ENCODE assay signal across 8 cellular contexts in genomic region chr11:40293655-40294342, GRCh38.
A peak's percentile ranks its signal among the peaks of the same experiment; 100 is the strongest.
DNase-seq lines count a peak whose midpoint lies in the region; ATAC-seq and TF ChIP-seq lines count a peak whose summit lies in the region.

No MANE protein-coding gene starts in this region.

- H3K4me3 ChIP-seq in BE2C (ENCODE audit: low read depth, low read length) (peak overlapping the region; percentile 70), suprapubic skin (peak overlapping the region; percentile 47)

- TF ChIP-seq CTCF in BE2C (IDR thresholded peaks at IDR 0.05; ENCODE audit: low read depth, low read length) (peak; percentile 81), WTC11 (IDR thresholded peaks at IDR 0.05) (peak; percentile 76), suprapubic skin (IDR thresholded peaks at IDR 0.05) (peak; percentile 40 to 84)

- H3K27ac Mint-ChIP-seq in WTC11: peak overlapping the region; percentile 83

- H3K36me3 Mint-ChIP-seq in WTC11: no peaks in the 10 kb centered on the region

- H3K9me3 Mint-ChIP-seq in WTC11: no peaks in the 10 kb centered on the region

- H3K4me3 Mint-ChIP-seq in WTC11: peak overlapping the region; percentile 89

- H3K36me3 ChIP-seq in BE2C: no peaks in the 10 kb centered on the region
- no peaks in the 10 kb centered on the region for H3K36me3 ChIP-seq in suprapubic skin

- H3K4me1 Mint-ChIP-seq in WTC11: peaks cover 24% of the 10 kb centered on the region

- CTCF ChIA-PET in WTC11 (lab: Charles Lee): interaction anchor here (0.7 to 2.6 kb wide), 24 partner anchors 10 to 1155 kb away, joined by 3 to 14 read pairs (median 4); no protein-coding TSS in a partner anchor

- TF ChIP-seq POLR2A in erythroblast (IDR thresholded peaks at IDR 0.05; ENCODE audit: low read length) (no peak), suprapubic skin (IDR thresholded peaks at IDR 0.05) (no peak)

- DNase-seq in BE2C (peak; percentile 56), NCI-H2029 treated with DMSO at 0.1 percent for 48 hours (lab: John Stamatoyannopoulos, UW) (peak; percentile 50), WTC11 (ENCODE audit: low spot score) (peak; percentile 78), erythroblast (lab: John Stamatoyannopoulos, UW) (peak; percentile 57 to 69), midbrain (lab: John Stamatoyannopoulos, UW) (peak; percentile 95), suprapubic skin (ENCODE audit: low spot score in 2 of 2) (peak in 1 of 2 donors; percentile 59)

- no peak for TF ChIP-seq EP300 in suprapubic skin (IDR thresholded peaks at IDR 0.05)

- H3K4me1 ChIP-seq in BE2C (no peaks in the 10 kb centered on the region), suprapubic skin (peaks cover 8% of the 10 kb centered on the region)

- peaks cover 64% of the 10 kb centered on the region for H3K27me3 Mint-ChIP-seq in WTC11 (ENCODE audit: low read depth)

- ATAC-seq in GM18517 (IDR thresholded peaks at IDR 0.05; ENCODE audit: unreplicated experiment) (peak; percentile 93), HG02973 (IDR thresholded peaks at IDR 0.05; ENCODE audit: unreplicated experiment) (peak; percentile 94), WTC11 (peak; percentile 86)

- WGBS in suprapubic skin: 8% methylated on average over 27 of the region's 27 CpGs

- peaks cover 3% of the 10 kb centered on the region; the same call in 1 of the 2 replicates for H3K27me3 ChIP-seq in BE2C
- H3K27me3 ChIP-seq in suprapubic skin: peaks cover 8% of the 10 kb centered on the region

- H3K9me3 ChIP-seq in BE2C (no peaks in the 10 kb centered on the region), suprapubic skin (no peaks in the 10 kb centered on the region)

- H3K27ac ChIP-seq in suprapubic skin: peak overlapping the region; percentile 3

- POLR2A ChIA-PET in WTC11 (lab: Charles Lee): no interaction called here

TF ChIP-seq in WTC11, 78 proteins besides CTCF, POLR2A, EP300 and RAD21:
- TF ChIP-seq MAX (CRISPR knock-in tag; IDR thresholded peaks at IDR 0.05) (peak; percentile 62; the same call in 1 of the 2 replicates), USF2 (CRISPR knock-in tag; IDR thresholded peaks at IDR 0.05) (no peak), ELF4 (CRISPR knock-in tag; IDR thresholded peaks at IDR 0.05; ENCODE audit: low read depth) (no peak), ZNF121 (CRISPR knock-in tag; IDR thresholded peaks at IDR 0.05) (no peak), NFYB (CRISPR knock-in tag; conservative IDR thresholded peaks at IDR 0.05; ENCODE audit: low read depth) (0 out of 2 replicates have a peak, but pooled peaks have one; percentile 18), NR3C1 (CRISPR knock-in tag; conservative IDR thresholded peaks at IDR 0.05; ENCODE audit: low read depth) (no peak), TEAD4 (CRISPR knock-in tag; IDR thresholded peaks at IDR 0.05) (no peak), RORB (CRISPR knock-in tag; IDR thresholded peaks at IDR 0.05) (no peak), GTF2I (CRISPR knock-in tag; conservative IDR thresholded peaks at IDR 0.05) (no peak)
- TF ChIP-seq, protein P1, sequence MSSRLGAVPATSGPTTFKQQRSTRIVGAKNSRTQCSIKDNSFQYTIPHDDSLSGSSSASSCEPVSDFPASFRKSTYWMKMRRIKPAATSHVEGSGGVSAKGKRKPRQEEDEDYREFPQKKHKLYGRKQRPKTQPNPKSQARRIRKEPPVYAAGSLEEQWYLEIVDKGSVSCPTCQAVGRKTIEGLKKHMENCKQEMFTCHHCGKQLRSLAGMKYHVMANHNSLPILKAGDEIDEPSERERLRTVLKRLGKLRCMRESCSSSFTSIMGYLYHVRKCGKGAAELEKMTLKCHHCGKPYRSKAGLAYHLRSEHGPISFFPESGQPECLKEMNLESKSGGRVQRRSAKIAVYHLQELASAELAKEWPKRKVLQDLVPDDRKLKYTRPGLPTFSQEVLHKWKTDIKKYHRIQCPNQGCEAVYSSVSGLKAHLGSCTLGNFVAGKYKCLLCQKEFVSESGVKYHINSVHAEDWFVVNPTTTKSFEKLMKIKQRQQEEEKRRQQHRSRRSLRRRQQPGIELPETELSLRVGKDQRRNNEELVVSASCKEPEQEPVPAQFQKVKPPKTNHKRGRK (CRISPR knock-in tag; IDR thresholded peaks at IDR 0.05; ENCODE audit: borderline replicate concordance): peak; percentile 70; the same call in 1 of the 2 replicates
- TF ChIP-seq, protein P2, sequence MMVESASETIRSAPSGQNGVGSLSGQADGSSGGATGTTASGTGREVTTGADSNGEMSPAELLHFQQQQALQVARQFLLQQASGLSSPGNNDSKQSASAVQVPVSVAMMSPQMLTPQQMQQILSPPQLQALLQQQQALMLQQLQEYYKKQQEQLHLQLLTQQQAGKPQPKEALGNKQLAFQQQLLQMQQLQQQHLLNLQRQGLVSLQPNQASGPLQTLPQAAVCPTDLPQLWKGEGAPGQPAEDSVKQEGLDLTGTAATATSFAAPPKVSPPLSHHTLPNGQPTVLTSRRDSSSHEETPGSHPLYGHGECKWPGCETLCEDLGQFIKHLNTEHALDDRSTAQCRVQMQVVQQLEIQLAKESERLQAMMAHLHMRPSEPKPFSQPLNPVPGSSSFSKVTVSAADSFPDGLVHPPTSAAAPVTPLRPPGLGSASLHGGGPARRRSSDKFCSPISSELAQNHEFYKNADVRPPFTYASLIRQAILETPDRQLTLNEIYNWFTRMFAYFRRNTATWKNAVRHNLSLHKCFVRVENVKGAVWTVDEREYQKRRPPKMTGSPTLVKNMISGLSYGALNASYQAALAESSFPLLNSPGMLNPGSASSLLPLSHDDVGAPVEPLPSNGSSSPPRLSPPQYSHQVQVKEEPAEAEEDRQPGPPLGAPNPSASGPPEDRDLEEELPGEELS (CRISPR knock-in tag; IDR thresholded peaks at IDR 0.05): no peak; the same call in 1 of the 2 replicates
TF ChIP-seq in WTC11: peak in this region for 3.
